In genomic region chr7:25259487-25260243, GRCh38 we compare ENCODE assay signal across 8 cellular contexts. TPM values are rescaled to one million over a fixed set of nuclear protein-coding genes. Genes with fewer than 3 reads are reported as not detected.
A peak's percentile ranks its signal among the peaks of the same experiment; 100 is the strongest.
DNase-seq lines count a peak whose midpoint lies in the region; ATAC-seq, FAIRE-seq and TF ChIP-seq lines count a peak whose summit lies in the region.

No MANE protein-coding gene starts in this region.

- ATAC-seq in GM19043 (IDR thresholded peaks at IDR 0.05; ENCODE audit: low read depth, unreplicated experiment) = peak; percentile 73

- DNase-seq in AG09319 (ENCODE audit: extremely low read depth, low read depth) (peak; percentile 61), HTR-8/SVneo (ENCODE audit: insufficient read length, low spot score) (peak; percentile 57), NOMO-1 (lab: John Stamatoyannopoulos, UW; ENCODE audit: unreplicated experiment in 2 of 2) (peak; percentile 63 to 82), mucosa of gallbladder (ENCODE audit: low spot score) (peak; percentile 68)
- DNase-seq in activated CD8-positive, alpha-beta memory T cell treated with anti-CD3 and anti-CD28 coated beads for 48 hours (ENCODE audit: low read depth in 2 of 3, low spot score in 2 of 3) = peak in 2 of 3 experiments; percentile 5 to 32
- DNase-seq in stimulated activated CD8-positive, alpha-beta memory T cell treated with anti-CD3 and anti-CD28 coated beads, Interleukin-7, amount 100 ng/mL, for 1 hour (ENCODE audit: low read depth in 2 of 2) = peak; percentile 17 to 27

- peak; percentile 91 for TF ChIP-seq CTCF in AG09319 (IDR thresholded peaks at IDR 0.05; ENCODE audit: low read depth, low read length)

- FAIRE-seq in HTR-8/SVneo (lab: Jason Lieb, UNC) (no peak), endometrium (lab: Jason Lieb, UNC) (peak; percentile 21)

RNA-seq across cellular contexts. Expression of gene NPVF, which starts 31.4 kb away (rescaled TPM):
- not detected for total RNA-seq in mucosa of gallbladder

Comparison
In these comparisons a context has a peak if more than half of its experiments do, and no peak if none do; other contexts are left out.
1. Peak in every context shown above with its lines: DNase-seq and ATAC-seq.
2. DNase-seq: peak in every context shown above with its lines; median percentile 72 in NOMO-1; 68 in mucosa of gallbladder; 61 in AG09319; 57 in HTR-8/SVneo; 22 in stimulated activated CD8-positive, alpha-beta memory T cell treated with anti-CD3 and anti-CD28 coated beads, Interleukin-7, amount 100 ng/mL, for 1 hour; 18 in activated CD8-positive, alpha-beta memory T cell treated with anti-CD3 and anti-CD28 coated beads for 48 hours.